ENCODE assay signal across 8 cellular contexts in genomic region chr1:208245185-208245705, GRCh38. TPM values are rescaled to one million over a fixed set of nuclear protein-coding genes. Genes with fewer than 3 reads are reported as not detected.
A peak's percentile ranks its signal among the peaks of the same experiment; 100 is the strongest.
DNase-seq lines count a peak whose midpoint lies in the region; ATAC-seq and TF ChIP-seq lines count a peak whose summit lies in the region.

No MANE protein-coding gene starts in this region.

- peak overlapping the region; percentile 95 for H2AFZ ChIP-seq in MM.1S (ENCODE audit: low read length)

- peak overlapping the region; percentile 77 for H3K4me3 Mint-ChIP-seq in activated naive CD4-positive, alpha-beta T cell treated with anti-CD3 and anti-CD28 coated beads, Interleukin-2, amount 50 U/mL, for 24 hours

- TF ChIP-seq CTCF in MM.1S (IDR thresholded peaks at IDR 0.05; ENCODE audit: low read length) (peak; percentile 94), omental fat pad (IDR thresholded peaks at IDR 0.05) (peak in 2 of 3 donors; percentile 61 to 75)

- H3K27ac ChIP-seq in MM.1S (ENCODE audit: low read length) (peak overlapping the region; percentile 61; the same call in 1 of the 2 replicates), temporal lobe (ENCODE audit: low read depth, low read length) (peak overlapping the region; percentile 63)

- H4K20me1 ChIP-seq in MM.1S (ENCODE audit: insufficient read depth, low read length), result no peaks in the 10 kb centered on the region

- DNase-seq in DMS79 treated with DMSO at 0.1 percent for 48 hours (lab: John Stamatoyannopoulos, UW), result peak; percentile 85
- peak; percentile 89 for DNase-seq in H4 (ENCODE audit: low spot score)
- peak; percentile 98 for DNase-seq in MM.1S
- DNase-seq in SK-N-DZ (ENCODE audit: low spot score), result peak; percentile 93
- DNase-seq in glomerular endothelial cell (ENCODE audit: extremely low read depth, low read depth, low spot score), result peak; percentile 90
- DNase-seq in omental fat pad (ENCODE audit: low spot score), result peak; percentile 100

- no peaks in the 10 kb centered on the region; the same call in 1 of the 2 replicates for H3K27me3 ChIP-seq in MM.1S (replicated peaks; ENCODE audit: insufficient read depth, low read length)

- H3K9me3 ChIP-seq in MM.1S (replicated peaks; ENCODE audit: insufficient read depth, low read length), result no peaks in the 10 kb centered on the region

- H3K9ac ChIP-seq in MM.1S (ENCODE audit: low read length), result peak overlapping the region; percentile 69

- no peaks in the 10 kb centered on the region for H3K36me3 Mint-ChIP-seq in activated naive CD4-positive, alpha-beta T cell treated with anti-CD3 and anti-CD28 coated beads, Interleukin-2, amount 50 U/mL, for 24 hours

- no peaks in the 10 kb centered on the region for H3K36me3 ChIP-seq in MM.1S (replicated peaks; ENCODE audit: insufficient read depth, low read length)

- peaks cover 11% of the 10 kb centered on the region for H3F3A ChIP-seq in MM.1S (ENCODE audit: insufficient read depth, low read length)

- peak overlapping the region; percentile 79 for H3K4me2 ChIP-seq in MM.1S (ENCODE audit: low read depth, low read length)

- H3K9me3 Mint-ChIP-seq in activated naive CD4-positive, alpha-beta T cell treated with anti-CD3 and anti-CD28 coated beads, Interleukin-2, amount 50 U/mL, for 24 hours, result no peaks in the 10 kb centered on the region

- H3K4me1 Mint-ChIP-seq in activated naive CD4-positive, alpha-beta T cell treated with anti-CD3 and anti-CD28 coated beads, Interleukin-2, amount 50 U/mL, for 24 hours, result peaks cover 11% of the 10 kb centered on the region

- ATAC-seq in omental fat pad (ENCODE audit: low FRiP score), result peak; percentile 83

- H3K79me2 ChIP-seq in MM.1S (ENCODE audit: low read length), result no peaks in the 10 kb centered on the region

- H3K4me1 ChIP-seq in MM.1S (ENCODE audit: low read length), result no peaks in the 10 kb centered on the region; the same call in none of the 2 replicates

- H3K9me2 ChIP-seq in MM.1S (replicated peaks; ENCODE audit: insufficient read depth, low read length), result no peaks in the 10 kb centered on the region

- peaks cover 18% of the 10 kb centered on the region for H3K27me3 Mint-ChIP-seq in activated naive CD4-positive, alpha-beta T cell treated with anti-CD3 and anti-CD28 coated beads, Interleukin-2, amount 50 U/mL, for 24 hours

- H3K4me3 ChIP-seq in MM.1S (ENCODE audit: low read length), result peak overlapping the region; percentile 84

- no peak overlapping the region for H3K27ac Mint-ChIP-seq in activated naive CD4-positive, alpha-beta T cell treated with anti-CD3 and anti-CD28 coated beads, Interleukin-2, amount 50 U/mL, for 24 hours

RNA-seq across cellular contexts. Expression of gene PLXNA2, which starts 1.1 kb away (rescaled TPM):
- total RNA-seq in H4 (2014; rRNA removed; shearing (Covaris generic)), result 0.80 and 0.89 TPM in 2 replicates
- polyA plus RNA-seq in SK-N-DZ (2014; cell fraction: cytosol; rRNA removed), result 6.0 and 6.3 TPM in 2 replicates
- polyA plus RNA-seq in SK-N-DZ (2014; cell fraction: nucleus; rRNA removed), result 16.3 and 61.2 TPM in 2 replicates
- total RNA-seq in glomerular endothelial cell (142 and 181 TPM in 2 replicates), omental fat pad (10 to 100 TPM; 21.7 to 67.9 (median 36.8) TPM), temporal lobe (63.2 TPM)

Comparison
In these comparisons a context has a peak if more than half of its experiments do, and no peak if none do; other contexts are left out.
1. Peak in every context shown above with its lines: DNase-seq, ATAC-seq, H3K4me3 ChIP-seq and H3K27ac ChIP-seq.
2. RNA of gene PLXNA2, which starts 1.1 kb away (total RNA-seq): 142 to 181 TPM in glomerular endothelial cell, 63.2 TPM in temporal lobe (single experiment) and 21.7 to 67.9 TPM in omental fat pad; 0.80 to 0.89 TPM in H4; every median in the first group is over 10 times any median in the second.